2 cellular contexts compared by ENCODE assay signal in the genomic region with DNA sequence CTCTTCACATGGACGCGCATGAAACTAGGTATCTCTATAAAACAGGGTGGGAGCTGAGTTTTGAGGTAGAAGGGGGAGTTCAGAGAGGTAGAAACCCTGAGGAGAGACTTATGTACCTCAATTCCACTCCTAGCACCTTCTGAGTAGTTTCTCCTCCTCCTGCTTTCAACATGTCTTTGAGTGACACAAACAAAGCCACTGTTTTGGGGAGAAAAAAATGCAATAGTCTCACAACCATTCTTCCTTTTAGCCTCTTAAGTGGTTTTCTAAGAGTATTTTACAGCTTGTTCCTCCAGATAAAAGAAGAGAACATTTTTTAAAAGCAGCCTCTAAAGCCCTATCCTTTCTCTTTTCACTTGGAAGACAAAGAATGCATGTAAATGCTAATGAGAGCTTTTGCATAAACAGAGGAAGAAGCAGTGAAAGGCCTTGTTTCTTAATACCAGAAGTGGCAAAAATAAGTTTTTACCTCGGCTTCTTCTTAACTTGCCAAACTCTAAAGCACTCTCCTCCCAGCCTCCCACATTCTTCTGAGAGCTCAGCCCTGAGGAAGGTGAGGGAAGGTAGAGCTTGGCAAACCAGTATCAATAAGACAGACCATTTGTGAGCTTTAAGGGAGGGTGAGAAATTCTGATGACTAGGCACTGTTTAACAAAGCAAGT.
TF ChIP-seq lines count a peak whose summit lies in the region.

No MANE protein-coding gene starts in this region.

TF ChIP-seq in IMR-90, 13 proteins besides CTCF, POLR2A, EP300 and RAD21:
- TF ChIP-seq MAFK (IDR thresholded peaks at IDR 0.05; ENCODE audit: low read depth, low read length): peak; percentile 17; the same call in 1 of the 2 replicates
- TF ChIP-seq, protein P1, sequence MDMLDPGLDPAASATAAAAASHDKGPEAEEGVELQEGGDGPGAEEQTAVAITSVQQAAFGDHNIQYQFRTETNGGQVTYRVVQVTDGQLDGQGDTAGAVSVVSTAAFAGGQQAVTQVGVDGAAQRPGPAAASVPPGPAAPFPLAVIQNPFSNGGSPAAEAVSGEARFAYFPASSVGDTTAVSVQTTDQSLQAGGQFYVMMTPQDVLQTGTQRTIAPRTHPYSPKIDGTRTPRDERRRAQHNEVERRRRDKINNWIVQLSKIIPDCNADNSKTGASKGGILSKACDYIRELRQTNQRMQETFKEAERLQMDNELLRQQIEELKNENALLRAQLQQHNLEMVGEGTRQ (IDR thresholded peaks at IDR 0.05; ENCODE audit: low read depth, low read length): no peak

TF ChIP-seq in endothelial cell of umbilical vein, 7 proteins besides CTCF, POLR2A, EP300 and RAD21:
- TF ChIP-seq, protein P2, sequence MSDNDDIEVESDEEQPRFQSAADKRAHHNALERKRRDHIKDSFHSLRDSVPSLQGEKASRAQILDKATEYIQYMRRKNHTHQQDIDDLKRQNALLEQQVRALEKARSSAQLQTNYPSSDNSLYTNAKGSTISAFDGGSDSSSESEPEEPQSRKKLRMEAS (IDR thresholded peaks at IDR 0.05; ENCODE audit: insufficient read depth, insufficient read length): no peak
- TF ChIP-seq EZH2 (IDR thresholded peaks at IDR 0.05; ENCODE audit: borderline replicate concordance, low read depth, low read length, severe bottlenecking) (no peak), POLR2AphosphoS5 (IDR thresholded peaks at IDR 0.05; ENCODE audit: insufficient read depth, low read depth, low read length) (no peak), GATA2 (IDR thresholded peaks at IDR 0.05; ENCODE audit: insufficient read depth, insufficient read length, low read depth, low read length) (no peak), JUN (IDR thresholded peaks at IDR 0.05; ENCODE audit: borderline replicate concordance, insufficient read depth, insufficient read length, low read depth) (no peak), FOS (IDR thresholded peaks at IDR 0.05; ENCODE audit: borderline replicate concordance, insufficient read depth, low read length) (no peak), MYC (IDR thresholded peaks at IDR 0.05; ENCODE audit: low read depth, low read length) (no peak)
